In genomic region chr6:26156105-26156849, GRCh38 we compare ENCODE assay signal across 2 cellular contexts.
A peak's percentile ranks its signal among the peaks of the same experiment; 100 is the strongest.
TF ChIP-seq lines count a peak whose summit lies in the region.

No MANE protein-coding gene starts in this region.

TF ChIP-seq in HEK293, 187 proteins besides CTCF, POLR2A, EP300 and RAD21 (continued from another document and continues in another):
- TF ChIP-seq KLF17 (tag by site-specific recombination; IDR thresholded peaks at IDR 0.05) (0 out of 2 replicates have a peak, but pooled peaks have one; percentile 23), GLI2 (tag by site-specific recombination; IDR thresholded peaks at IDR 0.05; ENCODE audit: borderline replicate concordance, low read depth) (no peak), ZFP3 (tag by site-specific recombination; IDR thresholded peaks at IDR 0.05; ENCODE audit: low read depth) (no peak), ZNF692 (tag by site-specific recombination; IDR thresholded peaks at IDR 0.05) (0 out of 2 replicates have a peak, but pooled peaks have one; percentile 52), ZNF600 (tag by site-specific recombination; IDR thresholded peaks at IDR 0.05) (peak; percentile 67), ZNF837 (tag by site-specific recombination; IDR thresholded peaks at IDR 0.05) (no peak; the same call in 1 of the 2 replicates), ZNF521 (tag by site-specific recombination; IDR thresholded peaks at IDR 0.05) (no peak), PATZ1 (tag by site-specific recombination; IDR thresholded peaks at IDR 0.05) (no peak), ZBTB8A (tag by site-specific recombination; IDR thresholded peaks at IDR 0.05) (peak; percentile 96; the same call in 1 of the 2 replicates), ZNF571 (tag by site-specific recombination; IDR thresholded peaks at IDR 0.05) (no peak), YY1 (tag by site-specific recombination; IDR thresholded peaks at IDR 0.05) (peak; percentile 53; the same call in 1 of the 2 replicates), BCL11B (tag by site-specific recombination; IDR thresholded peaks at IDR 0.05; ENCODE audit: low read depth) (peak; percentile 92; the same call in 1 of the 2 replicates), GLIS1 (tag by site-specific recombination; IDR thresholded peaks at IDR 0.05) (peak; percentile 48), SETDB1 (IDR thresholded peaks at IDR 0.05; ENCODE audit: insufficient read length, low read length) (no peak), ZBTB6 (tag by site-specific recombination; IDR thresholded peaks at IDR 0.05) (no peak; the same call in 1 of the 2 replicates), ZNF626 (tag by site-specific recombination; IDR thresholded peaks at IDR 0.05) (no peak), SP2 (tag by site-specific recombination; IDR thresholded peaks at IDR 0.05) (peak; percentile 87), ELK4 (IDR thresholded peaks at IDR 0.05; ENCODE audit: borderline replicate concordance, low read depth, low read length) (peak; percentile 79), ZNF394 (tag by site-specific recombination; IDR thresholded peaks at IDR 0.05; ENCODE audit: borderline replicate concordance) (peak; percentile 72), ZNF2 (tag by site-specific recombination; IDR thresholded peaks at IDR 0.05) (peak; percentile 76; the same call in 1 of the 2 replicates), ZNF24 (tag by site-specific recombination; IDR thresholded peaks at IDR 0.05) (0 out of 2 replicates have a peak, but pooled peaks have one; percentile 20), WT1 (tag by site-specific recombination; IDR thresholded peaks at IDR 0.05) (0 out of 2 replicates have a peak, but pooled peaks have one; percentile 34), ZNF184 (tag by site-specific recombination; IDR thresholded peaks at IDR 0.05) (no peak), ZFP37 (tag by site-specific recombination; IDR thresholded peaks at IDR 0.05) (peak; percentile 92)

TF ChIP-seq in SK-N-SH treated with all-trans-retinoic acid at 6 μM for 48 hours, 23 proteins besides CTCF, POLR2A, EP300 and RAD21 (continued from another document):
- TF ChIP-seq POU6F1 (CRISPR knock-in tag; IDR thresholded peaks at IDR 0.05; ENCODE audit: borderline replicate concordance, low read depth) (peak; percentile 35; the same call in 1 of the 2 replicates), ISL1 (CRISPR knock-in tag; IDR thresholded peaks at IDR 0.05) (no peak), ZNF565 (CRISPR knock-in tag; conservative IDR thresholded peaks at IDR 0.05; ENCODE audit: low read depth) (no peak), ARNTL (CRISPR knock-in tag; IDR thresholded peaks at IDR 0.05; ENCODE audit: borderline replicate concordance, low read depth) (no peak), ZNF70 (CRISPR knock-in tag; IDR thresholded peaks at IDR 0.05) (no peak), TSHZ2 (CRISPR knock-in tag; IDR thresholded peaks at IDR 0.05) (peak; percentile 67), CSDC2 (CRISPR knock-in tag; IDR thresholded peaks at IDR 0.05) (no peak), ZFP3 (CRISPR knock-in tag; IDR thresholded peaks at IDR 0.05) (0 out of 2 replicates have a peak, but pooled peaks have one; percentile 51), ZFP30 (CRISPR knock-in tag; IDR thresholded peaks at IDR 0.05) (no peak; the same call in 1 of the 2 replicates)
